In the genomic region with DNA sequence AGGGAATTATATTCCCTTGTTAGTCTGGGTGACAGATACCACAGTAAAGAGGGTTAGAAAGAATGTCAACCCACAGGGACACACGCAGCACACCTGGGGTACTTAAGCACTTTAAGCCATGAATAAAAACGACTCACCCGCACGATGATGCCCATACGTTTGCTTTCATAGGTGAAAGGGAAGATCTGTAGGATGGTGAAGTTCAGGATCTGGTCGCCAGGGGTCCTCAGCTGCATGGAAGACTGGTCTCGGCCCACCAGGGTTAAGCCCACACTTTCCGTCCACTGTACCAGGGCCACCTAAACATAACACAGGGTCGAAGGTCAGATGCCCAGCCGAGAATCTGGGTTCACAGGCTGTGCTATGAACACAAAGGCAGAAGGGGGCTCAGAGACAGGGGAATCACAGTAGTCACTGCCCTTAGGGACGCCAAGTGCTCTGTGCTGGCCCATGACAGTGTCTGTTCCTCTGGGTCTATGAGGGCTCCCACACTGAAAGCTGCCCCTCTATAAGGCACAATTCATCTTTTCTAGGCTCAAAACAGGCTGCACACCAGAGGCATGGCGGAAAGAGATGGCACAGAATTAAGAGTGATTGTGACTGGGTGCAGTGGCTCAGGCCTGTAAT, we compare ENCODE assay signal across 8 cellular contexts.
DNase-seq lines count a peak whose midpoint lies in the region; ATAC-seq, FAIRE-seq and TF ChIP-seq lines count a peak whose summit lies in the region.

No MANE protein-coding gene starts in this region.

- ATAC-seq in GM12878, result peak; percentile 87

- no peak overlapping the region for H2AFZ ChIP-seq in GM12878 (ENCODE audit: control insufficient read depth, low read depth, low read length)

- CTCF ChIA-PET in GM12878 (lab: Yijun Ruan, JAX), result interaction anchor here (0.7 kb wide), 1 partner anchor 444 kb away, joined by 3 read pairs; no protein-coding TSS in a partner anchor

- no peak overlapping the region for H3K9ac ChIP-seq in GM12878 (ENCODE audit: control insufficient read depth, insufficient read depth, low read length)

- 23% methylated on average over 12 of the region's 12 CpGs for WGBS in GM12878 (ENCODE audit: insufficient coverage, insufficient replicate concordance, low lambda C conversion rate, missing lambda C conversion rate)

- no peaks in the 10 kb centered on the region for H3K9me3 ChIP-seq in MG63
- no peaks in the 10 kb centered on the region for H3K9me3 ChIP-seq in GM12878 (replicated peaks; ENCODE audit: control insufficient read depth, insufficient read depth, low read length)

- H3K4me3 ChIP-seq in MG63, result no peak overlapping the region
- H3K4me3 ChIP-seq in GM12878, result no peak overlapping the region

- H3K4me2 ChIP-seq in GM12878 (ENCODE audit: control insufficient read depth, insufficient read depth), result no peak overlapping the region

- no peak overlapping the region for H3K27ac ChIP-seq in GM12878 (ENCODE audit: control insufficient read depth, insufficient read depth)

- H3K79me2 ChIP-seq in GM12878 (ENCODE audit: control insufficient read depth, insufficient read depth, low read length), result no peaks in the 10 kb centered on the region

- DNase-seq in NCI-H2107 treated with DMSO at 0.1 percent for 48 hours (lab: John Stamatoyannopoulos, UW; ENCODE audit: unreplicated experiment) (peak; percentile 38), NCI-H2107 (lab: John Stamatoyannopoulos, UW) (no peak), MG63 (peak; percentile 52), T-helper 2 cell (peak in 4 of 5 experiments; percentile 10 to 60 (median 32)), GM12878 (ENCODE audit: low read depth, low spot score) (no peak), iPS-NIHi7 (ENCODE audit: extremely low spot score) (peak; percentile 87), NCI-H226 (no peak)
- peak; percentile 76 for DNase-seq in stimulated activated CD4-positive, alpha-beta T cell treated with anti-CD3 and anti-CD28 coated beads, Interleukin-15, amount 100 ng/mL, for 24 hours

- in situ Hi-C loops in GM12878 (cut with MboI), result no loop called here

- POLR2A ChIA-PET in GM12878 (lab: Charles Lee), result no interaction called here

- TF ChIP-seq CTCF in GM12878 (IDR thresholded peaks at IDR 0.05 in 2 of 3, conservative IDR thresholded peaks at IDR 0.05 in 1 of 3; ENCODE audit: control insufficient read depth in 2 of 3, extremely low read depth in 1 of 3, insufficient read depth in 1 of 3, low read depth in 3 of 3, low read length in 3 of 3), result peak; percentile 74 to 88 (median 76)

- RAD21 ChIA-PET in GM12878 (lab: Charles Lee; ENCODE audit: unreplicated experiment), result no interaction called here

- H3K36me3 ChIP-seq in MG63, result 0 out of 2 replicates have a peak, but pooled peaks cover 2% of the 10 kb centered on the region
- H3K36me3 ChIP-seq in GM12878 (ENCODE audit: control insufficient read depth in 2 of 2, insufficient read depth in 2 of 2, low read length in 1 of 2), result no peaks in the 10 kb centered on the region

- H3K4me1 ChIP-seq in GM12878 (ENCODE audit: control insufficient read depth, insufficient read depth, low read length), result no peaks in the 10 kb centered on the region

- no TSS peak for BruUV-seq in GM12878 (replicated peaks; lab: Mats Ljungman, UMichigan)

- TF ChIP-seq EP300 in GM12878 (IDR thresholded peaks at IDR 0.05; ENCODE audit: borderline replicate concordance in 1 of 2, control insufficient read depth in 1 of 2, low read depth in 2 of 2, low read length in 2 of 2), result no peak

- TF ChIP-seq POLR2A in GM12878 (IDR thresholded peaks at IDR 0.05; ENCODE audit: low read depth, low read length), result no peak

- H4K20me1 ChIP-seq in GM12878 (ENCODE audit: control insufficient read depth, insufficient read depth), result no peaks in the 10 kb centered on the region

- peak; percentile 64 for TF ChIP-seq RAD21 in GM12878 (IDR thresholded peaks at IDR 0.05; ENCODE audit: insufficient read depth, low read depth, low read length)

- FAIRE-seq in GM12878 (lab: Jason Lieb, UNC), result no peak

- intact Hi-C loops in GM12878 (cut with micrococcal nuclease; ENCODE audit: unreplicated experiment), result loop anchor here (1.0 to 10.0 kb wide), 4 partner anchors 125 to 511 kb away; a partner anchor contains a TSS

- H3K27me3 ChIP-seq in MG63 (no peaks in the 10 kb centered on the region), GM12878 (replicated peaks in 1 of 2; ENCODE audit: control insufficient read depth in 2 of 2, insufficient read depth in 2 of 2, low read length in 1 of 2) (no peaks in the 10 kb centered on the region)

- SMC1A ChIA-PET in GM12878 (lab: Charles Lee; ENCODE audit: uncharacterized antibody, unreplicated experiment), result no interaction called here

TF ChIP-seq in GM12878, 131 proteins besides CTCF, POLR2A, EP300 and RAD21:
- TF ChIP-seq SMC3 (IDR thresholded peaks at IDR 0.05; ENCODE audit: borderline replicate concordance, low read length), result peak; percentile 64
- TF ChIP-seq YY1 (IDR thresholded peaks at IDR 0.05; ENCODE audit: low read depth, low read length), result 0 out of 2 replicates have a peak, but pooled peaks have one; percentile 19
- TF ChIP-seq POLR2AphosphoS5 (IDR thresholded peaks at IDR 0.05; ENCODE audit: low read length), result no peak
TF ChIP-seq in GM12878: peak in this region for 2.

Comparison
In these comparisons a context has a peak if more than half of its experiments do, and no peak if none do; other contexts are left out.
1. DNase-seq: peak in NCI-H2107 treated with DMSO at 0.1 percent for 48 hours (single experiment), MG63 (single experiment), T-helper 2 cell (4 of 5), iPS-NIHi7 (single experiment) and stimulated activated CD4-positive, alpha-beta T cell treated with anti-CD3 and anti-CD28 coated beads, Interleukin-15, amount 100 ng/mL, for 24 hours (single experiment); none in NCI-H2107 (single experiment), GM12878 (single experiment) and NCI-H226 (single experiment).